ENCODE assay signal across 8 cellular contexts in the genomic region with DNA sequence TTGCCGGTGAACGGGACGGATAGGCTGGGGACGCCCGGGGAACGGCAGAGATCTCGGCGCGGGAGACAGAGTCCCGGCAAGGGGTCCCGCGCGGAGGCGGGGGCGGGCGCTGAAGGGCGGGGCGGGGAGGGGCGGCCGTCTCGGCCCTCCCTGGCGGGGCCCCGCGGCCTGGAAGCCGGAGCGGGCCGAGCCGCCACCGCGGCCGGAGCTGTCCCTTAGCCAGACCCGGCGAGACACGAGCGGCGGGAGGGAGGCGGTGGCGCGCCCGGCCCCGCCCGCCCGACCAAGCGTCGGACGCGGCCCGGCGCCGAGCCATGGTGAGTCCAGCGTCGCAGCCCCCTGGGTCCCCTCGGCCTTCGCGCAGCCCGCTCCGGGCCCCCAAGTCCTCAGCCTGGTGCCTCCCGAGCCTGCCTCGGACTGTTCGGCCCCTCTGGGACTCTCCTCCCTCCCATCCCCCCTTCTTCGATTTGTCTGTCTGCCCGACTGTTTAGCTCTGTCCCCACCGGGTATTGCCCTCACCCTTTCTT. TPM values are rescaled to one million over a fixed set of nuclear protein-coding genes. Genes with fewer than 3 reads are reported as not detected.
DNase-seq lines count a peak whose midpoint lies in the region; ATAC-seq and TF ChIP-seq lines count a peak whose summit lies in the region.

A gene (plus strand): TSS at position 222 of the 527 bp plus-strand sequence. CDS start 93 bp downstream, at position 315.

- TF ChIP-seq CTCF in ovary (IDR thresholded peaks at IDR 0.05), result no peak

- peak; percentile 35 to 66 for DNase-seq in NCI-H524 (lab: John Stamatoyannopoulos, UW)
- no peak for DNase-seq in NCI-H524 treated with DMSO at 0.1 percent for 48 hours (lab: John Stamatoyannopoulos, UW)
- DNase-seq in NCI-H2196 treated with DMSO at 0.1 percent for 48 hours (lab: John Stamatoyannopoulos, UW; ENCODE audit: unreplicated experiment), result peak; percentile 19
- peak in 52 of 58 donors; percentile 26 to 82 (median 62) for DNase-seq in anterior cingulate cortex (lab: John Stamatoyannopoulos, UW)
- DNase-seq in left ventricle myocardium superior, result peak; percentile 87
- peak in 3 of 5 donors; percentile 76 to 80 (median 78) for DNase-seq in ovary

- peak; percentile 77 for ATAC-seq in left ventricle myocardium superior
- no peak for ATAC-seq in GM18867 (IDR thresholded peaks at IDR 0.05; ENCODE audit: unreplicated experiment)
- ATAC-seq in GM21528 (IDR thresholded peaks at IDR 0.05; ENCODE audit: low FRiP score, unreplicated experiment), result no peak

- TF ChIP-seq EP300 in ovary (IDR thresholded peaks at IDR 0.05), result no peak

- WGBS in ovary, 3 donors, result 0 to 1% (median 0%) methylated on average over 23 to 63 of the region's 63 CpGs

- no peaks in the 10 kb centered on the region for H3K36me3 ChIP-seq in ovary

- H3K4me3 ChIP-seq in ovary, result peak within 1 kb of the TSS; percentile 91

- H3K27me3 ChIP-seq in ovary, result no peaks in the 10 kb centered on the region

- no peaks in the 10 kb centered on the region for H3K9me3 ChIP-seq in ovary

- H3K27ac ChIP-seq in ovary, result peak within 1 kb of the TSS; percentile 94 to 95

- H3K4me1 ChIP-seq in ovary (ENCODE audit: insufficient read depth), result peaks cover 1% of the 10 kb centered on the region

- intact Hi-C loops in left ventricle myocardium superior (cut with micrococcal nuclease) (loop anchor here (10.0 kb wide), 1 partner anchor 55 kb away; no protein-coding TSS in a partner anchor), ovary (cut with DNase I) (loop anchor here in 1 of 4 donors (2.0 kb wide), 1 partner anchor 23 kb away; no protein-coding TSS in a partner anchor)

- TF ChIP-seq POLR2A in ovary (IDR thresholded peaks at IDR 0.05), result peak; percentile 27

RNA-seq across cellular contexts. Expression of the gene that starts here (rescaled TPM):
- total RNA-seq in left ventricle myocardium superior, result 23.1 TPM
- 10 to 100 TPM; 31.0 to 98.3 (median 66.1) TPM for total RNA-seq in ovary
- polyA plus RNA-seq in ovary, result 10 to 100 TPM; 29.8 to 34.3 TPM
